ENCODE assay signal across 1 cellular context in the genomic region with DNA sequence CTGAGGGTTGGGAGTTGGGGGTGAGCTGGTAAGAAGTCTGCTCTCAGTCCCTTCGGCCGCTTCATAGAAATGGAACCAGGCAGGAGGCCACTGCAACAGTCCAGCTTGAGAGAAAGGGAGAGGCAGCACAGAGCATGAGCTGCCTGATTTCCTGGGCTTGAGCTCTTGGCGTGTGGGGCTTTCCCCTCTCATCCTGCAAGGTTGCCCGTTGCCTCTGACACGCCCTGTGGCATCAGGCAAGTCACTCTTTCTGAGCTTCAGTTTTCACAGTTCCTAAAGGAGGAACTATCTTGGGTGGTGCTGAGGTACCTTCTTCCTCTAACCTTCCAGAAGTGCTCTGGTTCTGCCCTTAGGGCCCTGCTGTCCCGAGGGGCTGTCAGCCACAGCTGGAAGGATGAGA.
TF ChIP-seq lines count a peak whose summit lies in the region.

No MANE protein-coding gene starts in this region.

TF ChIP-seq in HCT116, 20 proteins besides CTCF, POLR2A, EP300 and RAD21 (continued from another document):
- TF ChIP-seq, protein P1, sequence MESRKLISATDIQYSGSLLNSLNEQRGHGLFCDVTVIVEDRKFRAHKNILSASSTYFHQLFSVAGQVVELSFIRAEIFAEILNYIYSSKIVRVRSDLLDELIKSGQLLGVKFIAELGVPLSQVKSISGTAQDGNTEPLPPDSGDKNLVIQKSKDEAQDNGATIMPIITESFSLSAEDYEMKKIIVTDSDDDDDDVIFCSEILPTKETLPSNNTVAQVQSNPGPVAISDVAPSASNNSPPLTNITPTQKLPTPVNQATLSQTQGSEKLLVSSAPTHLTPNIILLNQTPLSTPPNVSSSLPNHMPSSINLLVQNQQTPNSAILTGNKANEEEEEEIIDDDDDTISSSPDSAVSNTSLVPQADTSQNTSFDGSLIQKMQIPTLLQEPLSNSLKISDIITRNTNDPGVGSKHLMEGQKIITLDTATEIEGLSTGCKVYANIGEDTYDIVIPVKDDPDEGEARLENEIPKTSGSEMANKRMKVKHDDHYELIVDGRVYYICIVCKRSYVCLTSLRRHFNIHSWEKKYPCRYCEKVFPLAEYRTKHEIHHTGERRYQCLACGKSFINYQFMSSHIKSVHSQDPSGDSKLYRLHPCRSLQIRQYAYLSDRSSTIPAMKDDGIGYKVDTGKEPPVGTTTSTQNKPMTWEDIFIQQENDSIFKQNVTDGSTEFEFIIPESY (IDR thresholded peaks at IDR 0.05; ENCODE audit: extremely low read depth, insufficient replicate concordance, low read length), result no peak
- TF ChIP-seq EGR1 (IDR thresholded peaks at IDR 0.05; ENCODE audit: low read depth) (no peak), SP1 (IDR thresholded peaks at IDR 0.05; ENCODE audit: low read depth) (no peak), EZH2 (IDR thresholded peaks at IDR 0.05) (no peak), TCF7L2 (IDR thresholded peaks at IDR 0.05; ENCODE audit: borderline replicate concordance, extremely low read depth, insufficient read depth, insufficient read length) (no peak), POLR2AphosphoS5 (IDR thresholded peaks at IDR 0.05; ENCODE audit: low read depth, low read length) (no peak)
